14 cellular contexts compared by ENCODE assay signal in the genomic region with DNA sequence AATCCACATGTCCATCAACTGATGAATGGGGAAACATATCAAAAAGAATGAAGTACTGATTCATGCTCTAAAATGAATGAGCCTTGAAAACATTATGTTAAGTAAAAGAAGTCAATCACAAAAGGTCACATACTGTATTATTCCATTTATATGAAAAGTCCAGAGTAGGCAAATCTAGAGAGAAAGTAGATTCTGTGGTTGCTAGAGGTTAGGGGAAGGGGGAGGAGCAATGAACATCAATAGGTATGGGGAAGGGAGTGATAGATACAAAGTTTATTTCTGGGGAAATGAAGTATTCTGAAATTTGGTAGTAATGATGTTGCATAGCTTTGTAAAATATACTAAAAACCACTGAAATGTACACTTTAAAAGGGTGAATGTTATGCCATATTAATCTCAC. TPM values are rescaled to one million over a fixed set of nuclear protein-coding genes. Genes with fewer than 3 reads are reported as not detected.
DNase-seq lines count a peak whose midpoint lies in the region; ATAC-seq lines count a peak whose summit lies in the region.
"Had no signal": no experiment of that assay in that cellular context is flagged by ENCODE, and none has a peak within 500 bp of the region (broad histone marks: within the 10 kb centered on the region; RNA-seq: fewer than 3 reads in every experiment).

No MANE protein-coding gene starts in this region.

- H3K9me3 ChIP-seq in T-helper 17 cell (ENCODE audit: control insufficient read depth, low read length, poor library complexity, severe bottlenecking) = no peaks in the 10 kb centered on the region

- DNase-seq in activated T-cell treated with anti-CD3 and anti-CD28 coated beads, Interleukin-2, amount 50 U/mL, for 72 hours = no peak
- no peak for DNase-seq in activated T-cell treated with anti-CD3 and anti-CD28 coated beads, Interleukin-2, amount 50 U/mL, for 24 hours
- DNase-seq in T-helper 17 cell = no peak
- DNase-seq in activated naive CD8-positive, alpha-beta T cell treated with anti-CD3 and anti-CD28 coated beads, Interleukin-2, amount 50 U/mL, for 24 hours = no peak
- no peak for DNase-seq in NCI-H2227 treated with DMSO at 0.1 percent for 48 hours (lab: John Stamatoyannopoulos, UW)
- DNase-seq in globus pallidus (ENCODE audit: low spot score) = no peak
- DNase-seq in stimulated activated naive B cell treated with anti-CD40 and anti-IgM and Interleukin-4, amounts not matched to agents 10 μg/mL and 1 μg/mL and 100 μg/mL, for 72 hours = no peak
- DNase-seq: C1 segment of cervical spinal cord; Calu3; CD4-positive, alpha-beta T cell; DMS 273 treated with DMSO at 0.1 percent for 48 hours; GM23248 had no signal

- no peaks in the 10 kb centered on the region for H3K36me3 Mint-ChIP-seq in activated T-cell treated with anti-CD3 and anti-CD28 coated beads, Interleukin-2, amount 50 U/mL, for 72 hours (ENCODE audit: insufficient read depth in 2 of 2)
- H3K36me3 Mint-ChIP-seq in activated T-cell treated with anti-CD3 and anti-CD28 coated beads, Interleukin-2, amount 50 U/mL, for 24 hours (ENCODE audit: low read depth) = peaks cover 2% of the 10 kb centered on the region
- H3K36me3 Mint-ChIP-seq in T-helper 17 cell (ENCODE audit: low read depth) = peaks cover 2% of the 10 kb centered on the region
- no peaks in the 10 kb centered on the region for H3K36me3 Mint-ChIP-seq in activated naive CD8-positive, alpha-beta T cell treated with anti-CD3 and anti-CD28 coated beads, Interleukin-2, amount 50 U/mL, for 24 hours (ENCODE audit: low read depth)
- H3K36me3 Mint-ChIP-seq in stimulated activated naive B cell treated with anti-CD40 and anti-IgM and Interleukin-4, amounts not matched to agents 10 μg/mL and 1 μg/mL and 100 μg/mL, for 72 hours = peaks cover 5 to 12% of the 10 kb centered on the region in 2 donors

- peak; percentile 72 to 77 for ATAC-seq in activated T-cell treated with anti-CD3 and anti-CD28 coated beads, Interleukin-2, amount 50 U/mL, for 72 hours (replicated peaks in 1 of 2)
- no peak for ATAC-seq in T-helper 17 cell
- ATAC-seq in activated naive CD8-positive, alpha-beta T cell treated with anti-CD3 and anti-CD28 coated beads, Interleukin-2, amount 50 U/mL, for 24 hours = peak; percentile 93
- no peak for ATAC-seq in stimulated activated naive B cell treated with anti-CD40 and anti-IgM and Interleukin-4, amounts not matched to agents 10 μg/mL and 1 μg/mL and 100 μg/mL, for 72 hours (replicated peaks)
- ATAC-seq: HCT116 had no signal

- H3K9me3 Mint-ChIP-seq in activated T-cell treated with anti-CD3 and anti-CD28 coated beads, Interleukin-2, amount 50 U/mL, for 72 hours = no peaks in the 10 kb centered on the region
- H3K9me3 Mint-ChIP-seq in activated T-cell treated with anti-CD3 and anti-CD28 coated beads, Interleukin-2, amount 50 U/mL, for 24 hours = no peaks in the 10 kb centered on the region
- H3K9me3 Mint-ChIP-seq in activated naive CD8-positive, alpha-beta T cell treated with anti-CD3 and anti-CD28 coated beads, Interleukin-2, amount 50 U/mL, for 24 hours = no peaks in the 10 kb centered on the region
- H3K9me3 Mint-ChIP-seq in stimulated activated naive B cell treated with anti-CD40 and anti-IgM and Interleukin-4, amounts not matched to agents 10 μg/mL and 1 μg/mL and 100 μg/mL, for 72 hours = no peaks in the 10 kb centered on the region
- H3K9me3 Mint-ChIP-seq: CD4-positive, alpha-beta T cell had no signal

- H3K4me1 Mint-ChIP-seq in activated T-cell treated with anti-CD3 and anti-CD28 coated beads, Interleukin-2, amount 50 U/mL, for 72 hours (ENCODE audit: low read depth) = peaks cover 15% of the 10 kb centered on the region
- H3K4me1 Mint-ChIP-seq in activated T-cell treated with anti-CD3 and anti-CD28 coated beads, Interleukin-2, amount 50 U/mL, for 24 hours (ENCODE audit: low read depth) = peaks cover 10% of the 10 kb centered on the region
- peaks cover 8% of the 10 kb centered on the region for H3K4me1 Mint-ChIP-seq in T-helper 17 cell
- peaks cover 12% of the 10 kb centered on the region for H3K4me1 Mint-ChIP-seq in activated naive CD8-positive, alpha-beta T cell treated with anti-CD3 and anti-CD28 coated beads, Interleukin-2, amount 50 U/mL, for 24 hours
- no peaks in the 10 kb centered on the region for H3K4me1 Mint-ChIP-seq in stimulated activated naive B cell treated with anti-CD40 and anti-IgM and Interleukin-4, amounts not matched to agents 10 μg/mL and 1 μg/mL and 100 μg/mL, for 72 hours
- H3K4me1 Mint-ChIP-seq: B cell had no signal

- no peaks in the 10 kb centered on the region for H3K27me3 Mint-ChIP-seq in activated T-cell treated with anti-CD3 and anti-CD28 coated beads, Interleukin-2, amount 50 U/mL, for 72 hours (ENCODE audit: low read depth)
- no peaks in the 10 kb centered on the region for H3K27me3 Mint-ChIP-seq in activated T-cell treated with anti-CD3 and anti-CD28 coated beads, Interleukin-2, amount 50 U/mL, for 24 hours
- no peaks in the 10 kb centered on the region for H3K27me3 Mint-ChIP-seq in T-helper 17 cell
- no peaks in the 10 kb centered on the region for H3K27me3 Mint-ChIP-seq in activated naive CD8-positive, alpha-beta T cell treated with anti-CD3 and anti-CD28 coated beads, Interleukin-2, amount 50 U/mL, for 24 hours
- H3K27me3 Mint-ChIP-seq in stimulated activated naive B cell treated with anti-CD40 and anti-IgM and Interleukin-4, amounts not matched to agents 10 μg/mL and 1 μg/mL and 100 μg/mL, for 72 hours = no peaks in the 10 kb centered on the region
- H3K27me3 Mint-ChIP-seq: B cell; CD4-positive, alpha-beta T cell had no signal

- H3K4me3 Mint-ChIP-seq in activated T-cell treated with anti-CD3 and anti-CD28 coated beads, Interleukin-2, amount 50 U/mL, for 72 hours = peak overlapping the region in 1 of 2 donors; percentile 60
- H3K4me3 Mint-ChIP-seq in activated T-cell treated with anti-CD3 and anti-CD28 coated beads, Interleukin-2, amount 50 U/mL, for 24 hours = no peak overlapping the region
- no peak overlapping the region for H3K4me3 Mint-ChIP-seq in T-helper 17 cell
- H3K4me3 Mint-ChIP-seq in activated naive CD8-positive, alpha-beta T cell treated with anti-CD3 and anti-CD28 coated beads, Interleukin-2, amount 50 U/mL, for 24 hours = no peak overlapping the region
- no peak overlapping the region for H3K4me3 Mint-ChIP-seq in stimulated activated naive B cell treated with anti-CD40 and anti-IgM and Interleukin-4, amounts not matched to agents 10 μg/mL and 1 μg/mL and 100 μg/mL, for 72 hours
- H3K4me3 Mint-ChIP-seq: B cell; CD4-positive, alpha-beta T cell had no signal

- peak overlapping the region; percentile 29 for H3K27ac Mint-ChIP-seq in activated T-cell treated with anti-CD3 and anti-CD28 coated beads, Interleukin-2, amount 50 U/mL, for 72 hours
- H3K27ac Mint-ChIP-seq in activated T-cell treated with anti-CD3 and anti-CD28 coated beads, Interleukin-2, amount 50 U/mL, for 24 hours = no peak overlapping the region
- H3K27ac Mint-ChIP-seq in T-helper 17 cell = peak overlapping the region; percentile 53
- H3K27ac Mint-ChIP-seq in activated naive CD8-positive, alpha-beta T cell treated with anti-CD3 and anti-CD28 coated beads, Interleukin-2, amount 50 U/mL, for 24 hours = peak overlapping the region; percentile 41
- H3K27ac Mint-ChIP-seq in stimulated activated naive B cell treated with anti-CD40 and anti-IgM and Interleukin-4, amounts not matched to agents 10 μg/mL and 1 μg/mL and 100 μg/mL, for 72 hours = no peak overlapping the region
- H3K27ac Mint-ChIP-seq: B cell; CD4-positive, alpha-beta T cell had no signal

RNA-seq across cellular contexts. Expression of gene SERP1, which starts 14.5 kb away (rescaled TPM):
- total RNA-seq in activated T-cell treated with anti-CD3 and anti-CD28 coated beads, Interleukin-2, amount 50 U/mL, for 72 hours = 100 to 1,000 TPM; 123 to 148 TPM
- 100 to 1,000 TPM; 106 to 119 TPM for total RNA-seq in T-helper 17 cell

RNA-seq across cellular contexts. Expression of gene EIF2A, which starts 14.8 kb away (rescaled TPM):
- total RNA-seq in activated T-cell treated with anti-CD3 and anti-CD28 coated beads, Interleukin-2, amount 50 U/mL, for 72 hours = 100 to 1,000 TPM; 131 to 149 TPM
- total RNA-seq in T-helper 17 cell = 100 to 1,000 TPM; 132 to 144 TPM

Comparison
In these comparisons a context has a peak if more than half of its experiments do, and no peak if none do; other contexts are left out.
1. H3K27ac Mint-ChIP-seq: peak in activated T-cell treated with anti-CD3 and anti-CD28 coated beads, Interleukin-2, amount 50 U/mL, for 72 hours (single experiment), T-helper 17 cell (single experiment) and activated naive CD8-positive, alpha-beta T cell treated with anti-CD3 and anti-CD28 coated beads, Interleukin-2, amount 50 U/mL, for 24 hours (single experiment); none in activated T-cell treated with anti-CD3 and anti-CD28 coated beads, Interleukin-2, amount 50 U/mL, for 24 hours (single experiment) and stimulated activated naive B cell treated with anti-CD40 and anti-IgM and Interleukin-4, amounts not matched to agents 10 μg/mL and 1 μg/mL and 100 μg/mL, for 72 hours (single experiment).
2. ATAC-seq: peak in activated T-cell treated with anti-CD3 and anti-CD28 coated beads, Interleukin-2, amount 50 U/mL, for 72 hours (2 of 2) and activated naive CD8-positive, alpha-beta T cell treated with anti-CD3 and anti-CD28 coated beads, Interleukin-2, amount 50 U/mL, for 24 hours (single experiment); none in T-helper 17 cell (single experiment) and stimulated activated naive B cell treated with anti-CD40 and anti-IgM and Interleukin-4, amounts not matched to agents 10 μg/mL and 1 μg/mL and 100 μg/mL, for 72 hours (0 of 2).